ENCODE assay signal across 1 cellular context in the genomic region with DNA sequence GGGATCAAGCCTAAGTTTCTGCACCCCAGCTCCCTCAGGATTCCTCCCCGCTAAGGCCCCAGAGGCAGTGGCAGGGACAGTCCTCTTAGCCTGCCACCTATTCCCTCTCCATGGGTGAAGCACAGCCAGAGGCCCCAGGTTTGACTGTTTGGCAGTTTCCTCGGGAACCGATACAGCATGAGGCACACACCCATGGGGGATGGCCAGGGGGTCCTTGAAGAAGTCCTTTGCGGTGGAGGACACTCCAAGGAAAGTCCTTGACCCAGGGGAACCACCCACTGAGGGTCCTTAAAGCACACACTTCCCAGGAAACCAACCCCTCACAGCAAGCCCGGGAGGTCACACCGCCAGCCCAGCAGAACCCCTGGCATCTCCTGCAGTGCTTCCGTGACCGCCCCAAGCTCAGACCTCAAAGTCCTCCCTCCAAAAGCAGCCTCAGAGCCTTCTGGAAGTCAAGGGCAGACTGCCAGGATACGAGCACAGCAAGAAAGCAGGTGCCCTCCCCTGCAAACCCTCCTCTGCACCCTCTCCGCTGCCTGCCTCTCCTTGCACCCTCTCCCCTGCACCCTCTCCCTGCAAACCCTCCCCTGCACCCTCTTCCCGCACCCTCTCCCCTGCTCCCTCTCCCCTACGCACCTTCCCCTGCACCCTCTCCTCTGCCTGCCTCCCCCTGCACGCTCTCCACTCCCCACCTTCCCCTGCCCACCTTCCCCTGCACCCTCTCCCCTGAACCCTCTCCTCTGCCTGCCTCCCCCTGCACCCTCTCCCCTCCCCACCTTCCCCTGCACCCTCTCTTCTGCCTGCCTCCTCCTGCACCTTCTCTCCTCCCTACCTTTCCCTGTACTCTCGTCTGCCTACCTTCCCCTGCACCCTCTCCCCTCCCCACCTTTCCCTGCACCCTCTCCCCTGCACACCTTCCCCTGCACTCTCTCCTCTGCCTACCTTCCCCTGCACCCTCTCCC.
TF ChIP-seq lines count a peak whose summit lies in the region.

No MANE protein-coding gene starts in this region.

TF ChIP-seq in GM23338, 12 proteins besides CTCF, POLR2A, EP300 and RAD21:
- TF ChIP-seq, protein P1, sequence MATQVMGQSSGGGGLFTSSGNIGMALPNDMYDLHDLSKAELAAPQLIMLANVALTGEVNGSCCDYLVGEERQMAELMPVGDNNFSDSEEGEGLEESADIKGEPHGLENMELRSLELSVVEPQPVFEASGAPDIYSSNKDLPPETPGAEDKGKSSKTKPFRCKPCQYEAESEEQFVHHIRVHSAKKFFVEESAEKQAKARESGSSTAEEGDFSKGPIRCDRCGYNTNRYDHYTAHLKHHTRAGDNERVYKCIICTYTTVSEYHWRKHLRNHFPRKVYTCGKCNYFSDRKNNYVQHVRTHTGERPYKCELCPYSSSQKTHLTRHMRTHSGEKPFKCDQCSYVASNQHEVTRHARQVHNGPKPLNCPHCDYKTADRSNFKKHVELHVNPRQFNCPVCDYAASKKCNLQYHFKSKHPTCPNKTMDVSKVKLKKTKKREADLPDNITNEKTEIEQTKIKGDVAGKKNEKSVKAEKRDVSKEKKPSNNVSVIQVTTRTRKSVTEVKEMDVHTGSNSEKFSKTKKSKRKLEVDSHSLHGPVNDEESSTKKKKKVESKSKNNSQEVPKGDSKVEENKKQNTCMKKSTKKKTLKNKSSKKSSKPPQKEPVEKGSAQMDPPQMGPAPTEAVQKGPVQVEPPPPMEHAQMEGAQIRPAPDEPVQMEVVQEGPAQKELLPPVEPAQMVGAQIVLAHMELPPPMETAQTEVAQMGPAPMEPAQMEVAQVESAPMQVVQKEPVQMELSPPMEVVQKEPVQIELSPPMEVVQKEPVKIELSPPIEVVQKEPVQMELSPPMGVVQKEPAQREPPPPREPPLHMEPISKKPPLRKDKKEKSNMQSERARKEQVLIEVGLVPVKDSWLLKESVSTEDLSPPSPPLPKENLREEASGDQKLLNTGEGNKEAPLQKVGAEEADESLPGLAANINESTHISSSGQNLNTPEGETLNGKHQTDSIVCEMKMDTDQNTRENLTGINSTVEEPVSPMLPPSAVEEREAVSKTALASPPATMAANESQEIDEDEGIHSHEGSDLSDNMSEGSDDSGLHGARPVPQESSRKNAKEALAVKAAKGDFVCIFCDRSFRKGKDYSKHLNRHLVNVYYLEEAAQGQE (IDR thresholded peaks at IDR 0.05; ENCODE audit: unreplicated experiment) = no peak
- no peak for TF ChIP-seq ZNF114 (CRISPR knock-in tag; IDR thresholded peaks at IDR 0.05)
- TF ChIP-seq JUNB (IDR thresholded peaks at IDR 0.05; ENCODE audit: unreplicated experiment) = no peak
- TF ChIP-seq EZH2phosphoT487 (IDR thresholded peaks at IDR 0.05; ENCODE audit: unreplicated experiment) = no peak
- TF ChIP-seq, protein P2, sequence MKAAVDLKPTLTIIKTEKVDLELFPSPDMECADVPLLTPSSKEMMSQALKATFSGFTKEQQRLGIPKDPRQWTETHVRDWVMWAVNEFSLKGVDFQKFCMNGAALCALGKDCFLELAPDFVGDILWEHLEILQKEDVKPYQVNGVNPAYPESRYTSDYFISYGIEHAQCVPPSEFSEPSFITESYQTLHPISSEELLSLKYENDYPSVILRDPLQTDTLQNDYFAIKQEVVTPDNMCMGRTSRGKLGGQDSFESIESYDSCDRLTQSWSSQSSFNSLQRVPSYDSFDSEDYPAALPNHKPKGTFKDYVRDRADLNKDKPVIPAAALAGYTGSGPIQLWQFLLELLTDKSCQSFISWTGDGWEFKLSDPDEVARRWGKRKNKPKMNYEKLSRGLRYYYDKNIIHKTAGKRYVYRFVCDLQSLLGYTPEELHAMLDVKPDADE (IDR thresholded peaks at IDR 0.05) = no peak
- no peak for TF ChIP-seq NANOG (IDR thresholded peaks at IDR 0.05; ENCODE audit: borderline replicate concordance)
- no peak for TF ChIP-seq ZNF331 (CRISPR knock-in tag; IDR thresholded peaks at IDR 0.05; ENCODE audit: low read depth)
- no peak for TF ChIP-seq STAT1 (IDR thresholded peaks at IDR 0.05; ENCODE audit: unreplicated experiment)
- TF ChIP-seq, protein P3, sequence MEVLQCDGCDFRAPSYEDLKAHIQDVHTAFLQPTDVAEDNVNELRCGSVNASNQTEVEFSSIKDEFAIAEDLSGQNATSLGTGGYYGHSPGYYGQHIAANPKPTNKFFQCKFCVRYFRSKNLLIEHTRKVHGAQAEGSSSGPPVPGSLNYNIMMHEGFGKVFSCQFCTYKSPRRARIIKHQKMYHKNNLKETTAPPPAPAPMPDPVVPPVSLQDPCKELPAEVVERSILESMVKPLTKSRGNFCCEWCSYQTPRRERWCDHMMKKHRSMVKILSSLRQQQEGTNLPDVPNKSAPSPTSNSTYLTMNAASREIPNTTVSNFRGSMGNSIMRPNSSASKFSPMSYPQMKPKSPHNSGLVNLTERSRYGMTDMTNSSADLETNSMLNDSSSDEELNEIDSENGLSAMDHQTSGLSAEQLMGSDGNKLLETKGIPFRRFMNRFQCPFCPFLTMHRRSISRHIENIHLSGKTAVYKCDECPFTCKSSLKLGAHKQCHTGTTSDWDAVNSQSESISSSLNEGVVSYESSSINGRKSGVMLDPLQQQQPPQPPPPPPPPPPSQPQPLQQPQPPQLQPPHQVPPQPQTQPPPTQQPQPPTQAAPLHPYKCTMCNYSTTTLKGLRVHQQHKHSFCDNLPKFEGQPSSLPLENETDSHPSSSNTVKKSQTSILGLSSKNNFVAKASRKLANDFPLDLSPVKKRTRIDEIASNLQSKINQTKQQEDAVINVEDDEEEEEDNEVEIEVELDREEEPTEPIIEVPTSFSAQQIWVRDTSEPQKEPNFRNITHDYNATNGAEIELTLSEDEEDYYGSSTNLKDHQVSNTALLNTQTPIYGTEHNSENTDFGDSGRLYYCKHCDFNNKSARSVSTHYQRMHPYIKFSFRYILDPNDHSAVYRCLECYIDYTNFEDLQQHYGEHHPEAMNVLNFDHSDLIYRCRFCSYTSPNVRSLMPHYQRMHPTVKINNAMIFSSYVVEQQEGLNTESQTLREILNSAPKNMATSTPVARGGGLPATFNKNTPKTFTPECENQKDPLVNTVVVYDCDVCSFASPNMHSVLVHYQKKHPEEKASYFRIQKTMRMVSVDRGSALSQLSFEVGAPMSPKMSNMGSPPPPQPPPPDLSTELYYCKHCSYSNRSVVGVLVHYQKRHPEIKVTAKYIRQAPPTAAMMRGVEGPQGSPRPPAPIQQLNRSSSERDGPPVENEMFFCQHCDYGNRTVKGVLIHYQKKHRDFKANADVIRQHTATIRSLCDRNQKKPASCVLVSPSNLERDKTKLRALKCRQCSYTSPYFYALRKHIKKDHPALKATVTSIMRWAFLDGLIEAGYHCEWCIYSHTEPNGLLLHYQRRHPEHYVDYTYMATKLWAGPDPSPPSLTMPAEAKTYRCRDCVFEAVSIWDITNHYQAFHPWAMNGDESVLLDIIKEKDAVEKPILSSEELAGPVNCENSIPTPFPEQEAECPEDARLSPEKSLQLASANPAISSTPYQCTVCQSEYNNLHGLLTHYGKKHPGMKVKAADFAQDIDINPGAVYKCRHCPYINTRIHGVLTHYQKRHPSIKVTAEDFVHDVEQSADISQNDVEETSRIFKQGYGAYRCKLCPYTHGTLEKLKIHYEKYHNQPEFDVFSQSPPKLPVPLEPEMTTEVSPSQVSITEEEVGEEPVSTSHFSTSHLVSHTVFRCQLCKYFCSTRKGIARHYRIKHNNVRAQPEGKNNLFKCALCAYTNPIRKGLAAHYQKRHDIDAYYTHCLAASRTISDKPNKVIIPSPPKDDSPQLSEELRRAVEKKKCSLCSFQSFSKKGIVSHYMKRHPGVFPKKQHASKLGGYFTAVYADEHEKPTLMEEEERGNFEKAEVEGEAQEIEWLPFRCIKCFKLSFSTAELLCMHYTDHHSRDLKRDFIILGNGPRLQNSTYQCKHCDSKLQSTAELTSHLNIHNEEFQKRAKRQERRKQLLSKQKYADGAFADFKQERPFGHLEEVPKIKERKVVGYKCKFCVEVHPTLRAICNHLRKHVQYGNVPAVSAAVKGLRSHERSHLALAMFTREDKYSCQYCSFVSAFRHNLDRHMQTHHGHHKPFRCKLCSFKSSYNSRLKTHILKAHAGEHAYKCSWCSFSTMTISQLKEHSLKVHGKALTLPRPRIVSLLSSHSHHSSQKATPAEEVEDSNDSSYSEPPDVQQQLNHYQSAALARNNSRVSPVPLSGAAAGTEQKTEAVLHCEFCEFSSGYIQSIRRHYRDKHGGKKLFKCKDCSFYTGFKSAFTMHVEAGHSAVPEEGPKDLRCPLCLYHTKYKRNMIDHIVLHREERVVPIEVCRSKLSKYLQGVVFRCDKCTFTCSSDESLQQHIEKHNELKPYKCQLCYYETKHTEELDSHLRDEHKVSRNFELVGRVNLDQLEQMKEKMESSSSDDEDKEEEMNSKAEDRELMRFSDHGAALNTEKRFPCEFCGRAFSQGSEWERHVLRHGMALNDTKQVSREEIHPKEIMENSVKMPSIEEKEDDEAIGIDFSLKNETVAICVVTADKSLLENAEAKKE (CRISPR knock-in tag; IDR thresholded peaks at IDR 0.05) = no peak
- no peak for TF ChIP-seq POLR2AphosphoS5 (IDR thresholded peaks at IDR 0.05; ENCODE audit: low read depth)
- TF ChIP-seq EZH2 (IDR thresholded peaks at IDR 0.05; ENCODE audit: low read depth, unreplicated experiment) = no peak
- no peak for TF ChIP-seq CREB1 (CRISPR knock-in tag; IDR thresholded peaks at IDR 0.05; ENCODE audit: low read depth)
